In the genomic region with DNA sequence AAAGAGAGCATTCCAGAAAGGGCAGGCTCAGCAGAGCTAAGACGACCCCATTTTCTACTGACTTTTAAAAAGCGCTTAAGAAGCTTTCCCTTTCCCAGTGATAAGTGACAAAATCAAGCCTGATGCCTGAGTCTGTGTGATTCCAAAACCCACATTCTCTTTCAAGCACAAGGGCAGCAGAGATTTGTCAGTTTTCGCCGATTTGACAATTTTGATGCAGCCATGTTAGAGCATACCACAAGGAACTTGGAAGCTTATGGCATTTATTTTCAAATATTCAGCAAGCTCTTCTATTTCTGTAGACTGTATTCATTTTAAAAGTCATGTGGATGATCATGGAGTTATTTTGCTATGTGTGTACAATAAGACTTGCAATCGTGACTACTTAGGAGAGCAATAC, we compare ENCODE assay signal across 14 cellular contexts.
"Had no signal": no experiment of that assay in that cellular context is flagged by ENCODE, and none has a peak within 500 bp of the region (broad histone marks: within the 10 kb centered on the region; RNA-seq: fewer than 3 reads in every experiment).

No MANE protein-coding gene starts in this region.

- FAIRE-seq: pancreas had no signal

- H3K9me3 ChIP-seq: colonic mucosa, pancreas, testis, tibial nerve had no signal

- H3K4me1 ChIP-seq: colonic mucosa, pancreas, testis had no signal

- ATAC-seq: left colon; naive thymus-derived CD4-positive, alpha-beta T cell; pancreas; right cardiac atrium; stimulated activated memory B cell treated with anti-CD40 and anti-IgM and Interleukin-4, amounts not matched to agents 10 μg/mL and 1 μg/mL and 100 μg/mL, for 72 hours; stimulated activated naive CD8-positive, alpha-beta T cell treated with anti-CD3 and anti-CD28 coated beads, Interleukin-15, amount 100 ng/mL, for 72 hours had no signal

- DNase-seq: colonic mucosa; dermis blood vessel endothelial cell; left colon; mesendoderm; naive thymus-derived CD4-positive, alpha-beta T cell; occipital lobe; pancreas; right cardiac atrium; stimulated activated CD4-positive, alpha-beta T cell treated with anti-CD3 and anti-CD28 coated beads, Interleukin-4, amount 100 ng/mL, for 24 hours; stimulated activated naive CD8-positive, alpha-beta T cell treated with anti-CD3 and anti-CD28 coated beads, Interleukin-15, amount 100 ng/mL, for 72 hours; testis had no signal

- H3K36me3 ChIP-seq: colonic mucosa, pancreas, tibial nerve had no signal

- H3K27ac ChIP-seq: colonic mucosa, foreskin keratinocyte, pancreas, testis, tibial nerve had no signal

- H3K4me3 ChIP-seq: colonic mucosa, pancreas, testis, tibial nerve had no signal

- H3K27me3 ChIP-seq: colonic mucosa, foreskin keratinocyte, pancreas, testis, tibial nerve had no signal
